ENCODE assay signal across 35 cellular contexts in the genomic region with DNA sequence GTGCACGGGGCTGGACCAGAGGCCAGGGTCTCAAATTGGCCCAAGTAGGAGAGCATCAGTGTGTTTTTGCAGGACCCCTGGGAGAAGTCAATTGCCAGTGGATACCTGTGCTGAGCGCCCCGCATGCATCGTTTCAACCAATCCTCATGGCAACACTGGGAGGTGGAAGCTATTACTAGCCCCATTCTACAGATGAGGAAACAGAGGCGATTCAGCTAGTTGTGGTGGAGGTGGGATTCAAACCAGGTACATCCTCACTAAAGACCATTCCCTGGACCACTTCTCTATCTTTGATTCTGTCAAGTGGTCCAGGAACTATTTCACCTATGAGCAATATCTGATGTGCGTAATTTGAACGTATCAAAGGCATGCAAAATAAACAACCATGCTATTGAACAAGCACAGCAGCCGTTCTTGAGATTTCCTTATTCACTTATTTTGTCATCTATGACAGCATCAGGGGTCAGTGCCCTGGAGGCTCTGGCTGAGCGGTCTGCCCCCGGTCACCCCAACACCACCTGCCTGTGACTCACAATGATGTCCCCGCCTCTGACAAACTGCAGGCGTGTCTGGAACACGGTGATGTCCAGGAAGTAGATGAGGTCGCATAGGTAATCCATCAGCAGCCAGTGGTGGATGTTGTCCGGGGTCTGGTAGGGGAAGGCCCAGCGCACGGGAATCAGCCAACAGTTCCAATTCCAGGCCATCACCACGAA. TPM values are rescaled to one million over a fixed set of nuclear protein-coding genes. Genes with fewer than 3 reads are reported as not detected.
DNase-seq lines count a peak whose midpoint lies in the region; ATAC-seq, FAIRE-seq and TF ChIP-seq lines count a peak whose summit lies in the region.
"Had no signal": no experiment of that assay in that cellular context is flagged by ENCODE, and none has a peak within 500 bp of the region (broad histone marks: within the 10 kb centered on the region; RNA-seq: fewer than 3 reads in every experiment).

No MANE protein-coding gene starts in this region.

- H3K4me2 ChIP-seq in A549 (no peak overlapping the region), keratinocyte (ENCODE audit: control insufficient read depth, extremely low read depth, insufficient read depth, low read depth, low read length) (peak overlapping the region; percentile 36), Karpas-422 (ENCODE audit: low read depth, low read length, poor library complexity, severe bottlenecking) (no peak overlapping the region)
- H3K4me2 ChIP-seq: neural progenitor cell had no signal

- H3K9me1 ChIP-seq in keratinocyte (ENCODE audit: control insufficient read depth, extremely low read depth, insufficient read depth, low read length): no peaks in the 10 kb centered on the region

- TF ChIP-seq EP300 in A549 (IDR thresholded peaks at IDR 0.05): no peak

- no peaks in the 10 kb centered on the region for H3K9me2 ChIP-seq in Karpas-422 (replicated peaks; ENCODE audit: insufficient read depth, low read length)

- no peak for TF ChIP-seq POLR2A in A549 (IDR thresholded peaks at IDR 0.05; ENCODE audit: low read length)

- CTCF ChIA-PET in A549 (lab: Yijun Ruan, JAX): interaction anchor here (1.2 to 2.4 kb wide), 5 partner anchors 11 to 77 kb away, joined by 3 to 23 read pairs (median 4); no protein-coding TSS in a partner anchor
- CTCF ChIA-PET in GM10248 (lab: Yijun Ruan, JAX): no interaction called here

- ATAC-seq in A549 (peak in 1 of 2 experiments; percentile 42; a peak in 1 of 6 replicates), RWPE2 (ENCODE audit: low read depth) (peak; percentile 82)
- ATAC-seq: activated CD8-positive, alpha-beta T cell treated with anti-CD3 and anti-CD28 coated beads, Interleukin-2, amount 10 ng/mL, durations not matched to agents 7 days and 5 days; left colon; right cardiac atrium had no signal

- no peaks in the 10 kb centered on the region for H3K9me3 Mint-ChIP-seq in endodermal cell
- H3K9me3 Mint-ChIP-seq: activated naive CD8-positive, alpha-beta T cell treated with anti-CD3 and anti-CD28 coated beads, Interleukin-2, amount 10 ng/mL, durations not matched to agents 7 days and 5 days; neural progenitor cell; T-helper 1 cell treated with Interleukin-12 subunit alpha and Interleukin-12 subunit beta and Interleukin-4 antibody, amounts not matched to agents 30 μg/mL and 1 μg/mL, for 36 hours had no signal

- no peaks in the 10 kb centered on the region for H3K36me3 Mint-ChIP-seq in endodermal cell (ENCODE audit: low read depth)
- H3K36me3 Mint-ChIP-seq: activated naive CD8-positive, alpha-beta T cell treated with anti-CD3 and anti-CD28 coated beads, Interleukin-2, amount 10 ng/mL, durations not matched to agents 7 days and 5 days; IgD-negative memory B cell; memory B cell; neural progenitor cell had no signal

- dilution Hi-C loops in keratinocyte (cut with MboI; ENCODE audit: extremely low pct_ligation_motif_present, low sequenced_read_pairs): no loop called here

- 74% methylated on average over 18 of the region's 18 CpGs for WGBS in A549 (ENCODE audit: missing lambda C conversion rate)
- WGBS in endodermal cell (ENCODE audit: insufficient coverage in 1 of 2, insufficient read length in 1 of 2), 2 experiments: 86% methylated on average over 15 to 18 of the region's 18 CpGs

- FAIRE-seq in A549 (lab: Jason Lieb, UNC) (no peak), keratinocyte (lab: Jason Lieb, UNC) (peak; percentile 36)
- FAIRE-seq: endometrium had no signal

- H2AFZ ChIP-seq in keratinocyte (ENCODE audit: control insufficient read depth, low read length) (peak overlapping the region; percentile 50), Karpas-422 (ENCODE audit: low read length) (no peak overlapping the region)
- H2AFZ ChIP-seq: neural progenitor cell had no signal

- H3K9ac ChIP-seq in keratinocyte (ENCODE audit: control insufficient read depth, extremely low read depth, insufficient read depth, low read length): no peak overlapping the region
- no peak overlapping the region for H3K9ac ChIP-seq in Karpas-422 (ENCODE audit: low read length)
- no peak overlapping the region for H3K9ac ChIP-seq in endodermal cell (ENCODE audit: extremely low read depth, low read length, poor library complexity, severe bottlenecking)
- H3K9ac ChIP-seq: neural progenitor cell had no signal

- no peak overlapping the region for H3K27ac Mint-ChIP-seq in endodermal cell
- H3K27ac Mint-ChIP-seq: activated CD8-positive, alpha-beta T cell treated with anti-CD3 and anti-CD28 coated beads, Interleukin-2, amount 10 ng/mL, durations not matched to agents 7 days and 5 days; activated naive CD8-positive, alpha-beta T cell treated with anti-CD3 and anti-CD28 coated beads, Interleukin-2, amount 10 ng/mL, durations not matched to agents 7 days and 5 days; IgD-negative memory B cell; memory B cell; neural progenitor cell; T-helper 1 cell treated with Interleukin-12 subunit alpha and Interleukin-12 subunit beta and Interleukin-4 antibody, amounts not matched to agents 30 μg/mL and 1 μg/mL, for 36 hours had no signal

- DNase-seq in A549 (ENCODE audit: low read depth in 1 of 2, low spot score in 1 of 2) (peak in 1 of 2 experiments; percentile 28), HK-2 (ENCODE audit: unreplicated experiment) (peak; percentile 65), RWPE2 (ENCODE audit: low spot score) (peak; percentile 88), keratinocyte (ENCODE audit: low read depth, low spot score) (peak; percentile 85), Karpas-422 (no peak), endodermal cell (no peak), head of caudate nucleus (no peak), GM10248 (ENCODE audit: extremely low spot score) (no peak)
- DNase-seq: activated CD4-positive, alpha-beta T cell treated with anti-CD3 and anti-CD28 coated beads for 1 hour; activated CD8-positive, alpha-beta T cell treated with anti-CD3 and anti-CD28 coated beads, Interleukin-2, amount 10 ng/mL, durations not matched to agents 7 days and 5 days; activated effector memory CD4-positive, alpha-beta T cell treated with Interleukin-2 at 50 U/mL for 16 hours; activated naive CD8-positive, alpha-beta T cell treated with anti-CD3 and anti-CD28 coated beads, Interleukin-2, amount 10 ng/mL, durations not matched to agents 7 days and 5 days; BE2C; central memory CD4-positive, alpha-beta T cell; dermis blood vessel endothelial cell; DMS53; GDM1; left colon; NCI-H1105 treated with DMSO at 0.1 percent for 48 hours; NCI-H2029; NCI-H526 treated with DMSO at 0.1 percent for 48 hours; right cardiac atrium; RPMI8226; stimulated activated CD4-positive, alpha-beta T cell treated with anti-CD3 and anti-CD28 coated beads, Interleukin-2, amount 100 ng/mL, for 24 hours; stomach; thyroid gland had no signal

- intact Hi-C loops in head of caudate nucleus (cut with DNase I): no loop called here

- TF ChIP-seq RAD21 in A549 (conservative IDR thresholded peaks at IDR 0.05 in 1 of 2, IDR thresholded peaks at IDR 0.05 in 1 of 2): no peak

- H3K9me3 ChIP-seq in A549: no peaks in the 10 kb centered on the region
- no peaks in the 10 kb centered on the region for H3K9me3 ChIP-seq in RWPE2 (ENCODE audit: severe bottlenecking)
- no peaks in the 10 kb centered on the region for H3K9me3 ChIP-seq in keratinocyte (ENCODE audit: control insufficient read depth, low read depth, low read length)
- no peaks in the 10 kb centered on the region for H3K9me3 ChIP-seq in Karpas-422 (ENCODE audit: low read length)
- no peaks in the 10 kb centered on the region for H3K9me3 ChIP-seq in endodermal cell (ENCODE audit: control insufficient read depth, low read length)
- H3K9me3 ChIP-seq: ascending aorta, BE2C, stomach, thyroid gland had no signal

- no peak for TF ChIP-seq CTCF in A549 (IDR thresholded peaks at IDR 0.05)
- TF ChIP-seq CTCF in RWPE2 (IDR thresholded peaks at IDR 0.05; ENCODE audit: poor library complexity, severe bottlenecking): no peak
- no peak for TF ChIP-seq CTCF in keratinocyte (optimal IDR thresholded peaks at IDR 0.05 in 1 of 3, IDR thresholded peaks at IDR 0.05 in 1 of 3, conservative IDR thresholded peaks at IDR 0.05 in 1 of 3; ENCODE audit: extremely low read depth in 1 of 3, insufficient read depth in 2 of 3, low read length in 3 of 3)
- TF ChIP-seq CTCF in endodermal cell (conservative IDR thresholded peaks at IDR 0.05): no peak
- TF ChIP-seq CTCF in GM10248 (IDR thresholded peaks at IDR 0.05; ENCODE audit: control extremely low read depth, extremely low read depth, low read depth, missing control alignments): no peak

- no peaks in the 10 kb centered on the region for H3K4me1 Mint-ChIP-seq in endodermal cell
- H3K4me1 Mint-ChIP-seq: activated naive CD8-positive, alpha-beta T cell treated with anti-CD3 and anti-CD28 coated beads, Interleukin-2, amount 10 ng/mL, durations not matched to agents 7 days and 5 days; memory B cell had no signal

- no peak overlapping the region for H3K4me3 Mint-ChIP-seq in endodermal cell
- H3K4me3 Mint-ChIP-seq: activated CD8-positive, alpha-beta T cell treated with anti-CD3 and anti-CD28 coated beads, Interleukin-2, amount 10 ng/mL, durations not matched to agents 7 days and 5 days; activated naive CD8-positive, alpha-beta T cell treated with anti-CD3 and anti-CD28 coated beads, Interleukin-2, amount 10 ng/mL, durations not matched to agents 7 days and 5 days; IgD-negative memory B cell; memory B cell; neural progenitor cell; T-helper 1 cell treated with Interleukin-12 subunit alpha and Interleukin-12 subunit beta and Interleukin-4 antibody, amounts not matched to agents 30 μg/mL and 1 μg/mL, for 36 hours had no signal

- no peaks in the 10 kb centered on the region for H4K20me1 ChIP-seq in keratinocyte (ENCODE audit: control insufficient read depth, extremely low read depth, insufficient read depth, low read length)
- H4K20me1 ChIP-seq in Karpas-422 (ENCODE audit: insufficient read depth, low read depth, low read length): no peaks in the 10 kb centered on the region

- POLR2A ChIA-PET in A549 (lab: Yijun Ruan, JAX) (no interaction called here), GM10248 (lab: Yijun Ruan, JAX) (no interaction called here)

- no peaks in the 10 kb centered on the region for H3K27me3 ChIP-seq in RWPE2 (ENCODE audit: insufficient read depth, poor library complexity, severe bottlenecking)
- H3K27me3 ChIP-seq in keratinocyte (ENCODE audit: control insufficient read depth, extremely low read depth, insufficient read depth, low read length): no peaks in the 10 kb centered on the region
- no peaks in the 10 kb centered on the region for H3K27me3 ChIP-seq in Karpas-422 (ENCODE audit: low read length)
- H3K27me3 ChIP-seq in endodermal cell (ENCODE audit: control insufficient read depth, insufficient read depth, low read length, poor library complexity, severe bottlenecking): no peaks in the 10 kb centered on the region
- H3K27me3 ChIP-seq: ascending aorta, BE2C, neural progenitor cell, stomach, thyroid gland had no signal

- H3K36me3 ChIP-seq in RWPE2 (ENCODE audit: low read depth): no peaks in the 10 kb centered on the region
- no peaks in the 10 kb centered on the region for H3K36me3 ChIP-seq in keratinocyte (ENCODE audit: control insufficient read depth in 2 of 2, extremely low read depth in 1 of 2, insufficient read depth in 2 of 2, low read length in 2 of 2)
- no peaks in the 10 kb centered on the region for H3K36me3 ChIP-seq in Karpas-422 (ENCODE audit: insufficient read depth, low read length)
- H3K36me3 ChIP-seq in endodermal cell (ENCODE audit: control insufficient read depth, insufficient read depth, low read length): no peaks in the 10 kb centered on the region
- H3K36me3 ChIP-seq: ascending aorta, BE2C, neural progenitor cell, stomach, thyroid gland had no signal

- H3K4me1 ChIP-seq in A549 (peaks cover 3% of the 10 kb centered on the region; the same call in 1 of the 3 replicates), RWPE2 (ENCODE audit: insufficient read depth, poor library complexity, severe bottlenecking) (peaks cover 16% of the 10 kb centered on the region), keratinocyte (ENCODE audit: control insufficient read depth, extremely low read depth, insufficient read depth, low read length) (peaks cover 26% of the 10 kb centered on the region), Karpas-422 (ENCODE audit: low read length) (no peaks in the 10 kb centered on the region), endodermal cell (ENCODE audit: control insufficient read depth, insufficient read depth, low read length) (no peaks in the 10 kb centered on the region)
- H3K4me1 ChIP-seq: ascending aorta, BE2C, neural progenitor cell, stomach, thyroid gland had no signal

- no peak overlapping the region for H3K27ac ChIP-seq in A549
- H3K27ac ChIP-seq in RWPE2 (ENCODE audit: poor library complexity, severe bottlenecking): peak overlapping the region; percentile 47
- H3K27ac ChIP-seq in keratinocyte (ENCODE audit: control insufficient read depth, insufficient read depth, low read length): peak overlapping the region; percentile 5
- no peak overlapping the region for H3K27ac ChIP-seq in Karpas-422 (ENCODE audit: low read length)
- no peak overlapping the region for H3K27ac ChIP-seq in endodermal cell (ENCODE audit: low read depth, low read length)
- H3K27ac ChIP-seq: ascending aorta, neural progenitor cell, SK-N-MC, stomach, thyroid gland had no signal

- no peaks in the 10 kb centered on the region for H3K27me3 Mint-ChIP-seq in endodermal cell (ENCODE audit: insufficient read depth)

- no peaks in the 10 kb centered on the region for H3K79me2 ChIP-seq in keratinocyte (ENCODE audit: control insufficient read depth, insufficient read depth, low read length)
- H3K79me2 ChIP-seq in Karpas-422 (ENCODE audit: low read length): no peaks in the 10 kb centered on the region

- H3K4me3 ChIP-seq in A549: no peak overlapping the region
- H3K4me3 ChIP-seq in RWPE2 (ENCODE audit: severe bottlenecking): no peak overlapping the region
- H3K4me3 ChIP-seq in keratinocyte (ENCODE audit: control insufficient read depth in 2 of 3, extremely low read depth in 1 of 3, insufficient read depth in 2 of 3, low read depth in 1 of 3, low read length in 3 of 3): no peak overlapping the region
- no peak overlapping the region for H3K4me3 ChIP-seq in Karpas-422 (ENCODE audit: low read length)
- H3K4me3 ChIP-seq in endodermal cell (ENCODE audit: low read length): no peak overlapping the region
- H3K4me3 ChIP-seq: ascending aorta, neural progenitor cell, SK-N-MC, stomach, thyroid gland had no signal

RNA-seq across cellular contexts. Expression of gene CNGB1, which starts 54.0 kb away (rescaled TPM):
- polyA plus RNA-seq in A549 (2011; rRNA removed) (0.12 and 0.39 TPM in 2 replicates), A549 (2017; fragmentation: RNase III; extraction: RNeasy Plus Mini Kit Qiagen cat#74134 plus additional on column Dnase treatment) (0.15 to 0.23 TPM (median 0.21 TPM) in 3 replicates), keratinocyte (0.07 to 0.22 TPM (median 0.08 TPM) in 3 replicates)
- 0.19 and 0.45 TPM in 2 replicates for polyA plus RNA-seq in A549 (2012; cell fraction: cytosol; rRNA removed)
- 0.11 and 0.29 TPM in 2 replicates for polyA plus RNA-seq in A549 (2012; cell fraction: nucleus; rRNA removed)
- 0.10 TPM in 1 of 2 replicates, not detected in the other for polyA minus RNA-seq in A549 (2011; rRNA and poly(A)+ RNA removed)
- polyA plus RNA-seq in keratinocyte (2011; ENCODE audit: low read depth): 0.40 TPM
- 0.06 and 0.12 TPM in 2 replicates for polyA plus RNA-seq in keratinocyte (2011; cell fraction: cytosol; rRNA removed)
- 0.27 and 0.28 TPM in 2 replicates for polyA plus RNA-seq in keratinocyte (2011; cell fraction: nucleus; rRNA removed)
- polyA plus RNA-seq in keratinocyte (2012; ENCODE audit: low replicate concordance): 0.28 and 0.32 TPM in 2 replicates
- polyA minus RNA-seq in keratinocyte: 0.20 to 0.35 TPM in 2 of 3 replicates, not detected in the other
- not detected for polyA minus RNA-seq in keratinocyte (2011; cell fraction: cytosol; rRNA and poly(A)+ RNA removed)
- 0.16 and 1.8 TPM in 2 replicates for polyA minus RNA-seq in keratinocyte (2011; cell fraction: nucleus; rRNA and poly(A)+ RNA removed)
- total RNA-seq in Karpas-422 (2014; rRNA removed; shearing (Covaris generic); ENCODE audit: low replicate concordance): not detected in 2 replicates
- under 1 TPM; 0.29 to 0.60 TPM for total RNA-seq in endodermal cell
- 1.1 TPM for polyA plus RNA-seq in endodermal cell (2013, experiment 1 of 2)
- polyA plus RNA-seq in endodermal cell (2013, experiment 2 of 2): 0.50 TPM
- total RNA-seq: A673; activated CD8-positive, alpha-beta T cell treated with anti-CD3 and anti-CD28 coated beads, Interleukin-2, amount 10 ng/mL, durations not matched to agents 7 days and 5 days; activated naive CD8-positive, alpha-beta T cell treated with anti-CD3 and anti-CD28 coated beads, Interleukin-2, amount 10 ng/mL, durations not matched to agents 7 days and 5 days; ascending aorta; dermis blood vessel endothelial cell; fibroblast of lung; right cardiac atrium had no signal
- polyA plus RNA-seq: fibroblast of lung, IgD-negative memory B cell, right cardiac atrium had no signal

Comparison
In these comparisons a context has a peak if more than half of its experiments do, and no peak if none do; other contexts are left out.
1. DNase-seq: peak in HK-2 (single experiment), RWPE2 (single experiment) and keratinocyte (single experiment); none in Karpas-422 (single experiment), endodermal cell (single experiment), head of caudate nucleus (0 of 42) and GM10248 (single experiment).
2. H3K27ac ChIP-seq: peak in RWPE2 (single experiment) and keratinocyte (single experiment); none in A549 (0 of 2), Karpas-422 (single experiment) and endodermal cell (single experiment).